26 cellular contexts compared by ENCODE assay signal in the genomic region with DNA sequence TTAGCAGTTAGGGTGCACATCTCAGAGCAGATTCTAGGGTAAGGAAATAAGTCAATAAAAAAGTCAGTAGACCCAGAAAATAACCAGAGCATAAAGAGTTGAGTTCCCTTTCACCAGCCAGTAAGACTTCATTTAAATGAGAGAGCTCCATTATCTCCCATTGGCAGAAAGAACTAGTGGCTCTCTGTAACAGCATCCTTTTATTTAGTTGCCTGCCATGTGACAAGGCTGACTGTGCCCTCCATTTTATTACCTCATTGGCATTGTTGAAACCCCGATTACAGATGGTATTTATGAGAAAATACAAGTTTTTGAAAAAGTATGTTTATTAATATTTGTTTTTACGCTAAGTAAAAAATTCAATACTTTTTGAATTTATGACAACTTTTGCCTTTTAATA.
"Had no signal": no experiment of that assay in that cellular context is flagged by ENCODE, and none has a peak within 500 bp of the region (broad histone marks: within the 10 kb centered on the region; RNA-seq: fewer than 3 reads in every experiment).

No MANE protein-coding gene starts in this region.

- H3K27ac ChIP-seq: SK-N-MC, WERI-Rb-1 had no signal

- H3K4me3 ChIP-seq: SK-N-MC had no signal

- H3K36me3 ChIP-seq: WERI-Rb-1 had no signal

- DNase-seq: activated CD4-positive, alpha-beta T cell treated with anti-CD3 and anti-CD28 coated beads for 4 hours; activated CD8-positive, alpha-beta memory T cell treated with anti-CD3 and anti-CD28 coated beads, Interleukin-2, amount 50 U/mL, for 4 hours; activated CD8-positive, alpha-beta T cell treated with anti-CD3 and anti-CD28 coated beads for 36 hours; activated gamma-delta T cell treated with Interleukin-2 at 50 U/mL for 16 hours; activated naive CD4-positive, alpha-beta T cell treated with anti-CD3 and anti-CD28 coated beads, Interleukin-2, amount 10 ng/mL, durations not matched to agents 7 days and 5 days; activated naive CD8-positive, alpha-beta T cell treated with anti-CD3 and anti-CD28 coated beads for 36 hours; activated T-cell treated with anti-CD3 and anti-CD28 coated beads, Interleukin-2, amount 50 U/mL, for 72 hours; MM.1S; NCI-H1105 treated with DMSO at 0.1 percent for 48 hours; NCI-H146; NCI-H187 treated with DMSO at 0.1 percent for 48 hours; NCI-H2081 treated with DMSO at 0.1 percent for 48 hours; NCI-H2171; NCI-H2227 treated with DMSO at 0.1 percent for 48 hours; NCI-H526; NCI-H82; OCI-M1; RPMI8226; T-cell; T-helper 2 cell; T1000; WERI-Rb-1 had no signal

- ATAC-seq: activated CD4-positive, CD25-positive, alpha-beta regulatory T cell treated with anti-CD3 and anti-CD28 coated beads, Interleukin-2, amount 50 U/mL, for 24 hours; activated CD8-positive, alpha-beta T cell treated with anti-CD3 and anti-CD28 coated beads for 36 hours; activated T-cell treated with anti-CD3 and anti-CD28 coated beads, Interleukin-2, amount 50 U/mL, for 72 hours; Panc1; Right ventricle myocardium inferior; T-cell had no signal
